ENCODE assay signal across 13 cellular contexts in genomic region chr11:30326114-30326783, GRCh38. TPM values are rescaled to one million over a fixed set of nuclear protein-coding genes. Genes with fewer than 3 reads are reported as not detected.
A peak's percentile ranks its signal among the peaks of the same experiment; 100 is the strongest.
DNase-seq lines count a peak whose midpoint lies in the region; ATAC-seq, FAIRE-seq and TF ChIP-seq lines count a peak whose summit lies in the region.
"Had no signal": no experiment of that assay in that cellular context is flagged by ENCODE, and none has a peak within 500 bp of the region (broad histone marks: within the 10 kb centered on the region; RNA-seq: fewer than 3 reads in every experiment).

No MANE protein-coding gene starts in this region.

- WGBS in psoas muscle, 3 donors: 56 to 70% (median 70%) methylated on average over 2 of the region's 2 CpGs
- 52 to 58% methylated on average over 2 of the region's 2 CpGs for WGBS in testis, 2 donors

- H3K9me3 ChIP-seq in astrocyte (ENCODE audit: insufficient read depth, low read depth, low read length) (no peaks in the 10 kb centered on the region), psoas muscle (no peaks in the 10 kb centered on the region), testis (no peaks in the 10 kb centered on the region)

- peak; percentile 41 to 49 for DNase-seq in NOMO-1 (lab: John Stamatoyannopoulos, UW; ENCODE audit: unreplicated experiment in 2 of 2)
- no peak for DNase-seq in NOMO-1 treated with dmso at 0.1 percent for 144 hours (lab: John Stamatoyannopoulos, UW; ENCODE audit: unreplicated experiment)
- peak; percentile 25 for DNase-seq in NOMO-1 treated with DMSO at 0.1 percent for 48 hours (lab: John Stamatoyannopoulos, UW; ENCODE audit: unreplicated experiment)
- DNase-seq in astrocyte (ENCODE audit: low read depth): peak; percentile 57
- no peak for DNase-seq in nephron progenitor cell
- no peak for DNase-seq in HEK293T (ENCODE audit: extremely low spot score)
- DNase-seq in psoas muscle: no peak
- no peak for DNase-seq in testis
- DNase-seq: NK-92 treated with Interleukin-12 subunit alpha and Interleukin-12 subunit beta, amount 100 ng/mL, for 24 hours; trophoblast cell had no signal

- H3K9me3 Mint-ChIP-seq in astrocyte (ENCODE audit: unreplicated experiment) (no peaks in the 10 kb centered on the region), nephron progenitor cell (no peaks in the 10 kb centered on the region)
- H3K9me3 Mint-ChIP-seq: neural crest cell had no signal

- H3K36me3 ChIP-seq in astrocyte (ENCODE audit: insufficient read depth, low read length) (peaks cover 6% of the 10 kb centered on the region), psoas muscle (ENCODE audit: insufficient read depth in 1 of 2, low read depth in 1 of 2) (peaks cover 0 to 12% of the 10 kb centered on the region in 2 donors), testis (ENCODE audit: low read depth, missing control alignments) (no peaks in the 10 kb centered on the region)

- H3K27ac Mint-ChIP-seq in astrocyte (ENCODE audit: unreplicated experiment) (no peak overlapping the region), nephron progenitor cell (peak overlapping the region; percentile 22)

- POLR2A ChIA-PET in HEK293T (lab: Yijun Ruan, JAX): no interaction called here

- H3K4me3 Mint-ChIP-seq in astrocyte (ENCODE audit: unreplicated experiment): no peak overlapping the region
- no peak overlapping the region for H3K4me3 Mint-ChIP-seq in nephron progenitor cell

- H3K4me1 Mint-ChIP-seq in astrocyte (ENCODE audit: low read depth, unreplicated experiment): peaks cover 19% of the 10 kb centered on the region
- peaks cover 37% of the 10 kb centered on the region for H3K4me1 Mint-ChIP-seq in nephron progenitor cell

- H3K4me1 ChIP-seq in astrocyte (ENCODE audit: insufficient read depth, low read length) (peaks cover 28% of the 10 kb centered on the region), psoas muscle (peaks cover 19% of the 10 kb centered on the region), testis (peaks cover 14% of the 10 kb centered on the region)

- H3K36me3 Mint-ChIP-seq in astrocyte (ENCODE audit: low read depth, unreplicated experiment) (no peaks in the 10 kb centered on the region), nephron progenitor cell (ENCODE audit: low read depth) (peaks cover 20% of the 10 kb centered on the region)

- H3K4me2 ChIP-seq in astrocyte (ENCODE audit: low read length): peak overlapping the region; percentile 21

- H2AFZ ChIP-seq in astrocyte (ENCODE audit: low read depth, low read length): no peak overlapping the region

- no peak for FAIRE-seq in astrocyte (lab: Jason Lieb, UNC)
- FAIRE-seq: colon had no signal

- no peak for TF ChIP-seq POLR2A in testis (IDR thresholded peaks at IDR 0.05)

- H3K4me3 ChIP-seq in astrocyte (ENCODE audit: insufficient read depth, low read depth, low read length) (no peak overlapping the region), psoas muscle (no peak overlapping the region), testis (no peak overlapping the region)

- H3K9ac ChIP-seq in astrocyte (ENCODE audit: low read length): peak overlapping the region; percentile 21

- peak overlapping the region; percentile 23 for H3K27ac ChIP-seq in astrocyte (ENCODE audit: low read depth, low read length)
- no peak overlapping the region for H3K27ac ChIP-seq in psoas muscle
- no peak overlapping the region for H3K27ac ChIP-seq in testis
- H3K27ac ChIP-seq: 22Rv1 had no signal

- no peak for TF ChIP-seq CTCF in astrocyte (IDR thresholded peaks at IDR 0.05; ENCODE audit: insufficient read depth, low read depth, low read length)
- no peak for TF ChIP-seq CTCF in nephron progenitor cell (IDR thresholded peaks at IDR 0.05)
- no peak for TF ChIP-seq CTCF in psoas muscle (IDR thresholded peaks at IDR 0.05)
- TF ChIP-seq CTCF in testis (IDR thresholded peaks at IDR 0.05): no peak

- peaks cover 15% of the 10 kb centered on the region for H4K20me1 ChIP-seq in astrocyte (ENCODE audit: insufficient read depth, low read length)

- peaks cover 83% of the 10 kb centered on the region for H3K79me2 ChIP-seq in astrocyte (ENCODE audit: insufficient read depth, low read length)

- no peaks in the 10 kb centered on the region for H3K27me3 ChIP-seq in astrocyte (ENCODE audit: insufficient read depth, low read length)
- no peaks in the 10 kb centered on the region for H3K27me3 ChIP-seq in psoas muscle (ENCODE audit: insufficient read depth in 3 of 3, low read length in 2 of 3)
- no peaks in the 10 kb centered on the region for H3K27me3 ChIP-seq in testis

- CTCF ChIA-PET in HEK293T (lab: Yijun Ruan, JAX): interaction anchor here (0.7 kb wide), 1 partner anchor 218 kb away, joined by 4 read pairs; no protein-coding TSS in a partner anchor

- intact Hi-C loops in psoas muscle (cut with DNase I): no loop called here
- intact Hi-C loops in testis (cut with DNase I; ENCODE audit: low total_unique reads): no loop called here

- no peak for ATAC-seq in psoas muscle

- H3K27me3 Mint-ChIP-seq in astrocyte (ENCODE audit: low read depth, unreplicated experiment) (no peaks in the 10 kb centered on the region), nephron progenitor cell (ENCODE audit: low read depth, poor library complexity) (no peaks in the 10 kb centered on the region)

TF ChIP-seq in HEK293T, 16 proteins besides CTCF, POLR2A, EP300 and RAD21:
- TF ChIP-seq TARDBP (IDR thresholded peaks at IDR 0.05) (no peak), SP1 (IDR thresholded peaks at IDR 0.05) (no peak), NFRKB (IDR thresholded peaks at IDR 0.05) (no peak), FOXA1 (IDR thresholded peaks at IDR 0.05) (no peak), PKNOX1 (IDR thresholded peaks at IDR 0.05) (no peak), L3MBTL2 (conservative IDR thresholded peaks at IDR 0.05) (no peak), BHLHE40 (IDR thresholded peaks at IDR 0.05; ENCODE audit: borderline replicate concordance) (no peak), SUZ12 (IDR thresholded peaks at IDR 0.05) (no peak), ZNF384 (IDR thresholded peaks at IDR 0.05) (no peak), FOXM1 (IDR thresholded peaks at IDR 0.05; ENCODE audit: borderline replicate concordance) (no peak)
TF ChIP-seq in HEK293T: peak in this region for 0.

RNA-seq across cellular contexts. Expression of gene ARL14EP, which starts 3.3 kb away (rescaled TPM):
- total RNA-seq in astrocyte: 21.7 and 25.4 TPM in 2 replicates
- total RNA-seq in psoas muscle: 10 to 100 TPM; 23.4 to 27.4 (median 26.5) TPM
- polyA plus RNA-seq in psoas muscle: 10 to 100 TPM in 2 of 3 donors, 1 to 10 TPM in 1; 8.1 to 21.8 (median 14.3) TPM
- total RNA-seq in testis: 10 to 100 TPM; 21.8 to 25.1 TPM
- polyA plus RNA-seq in testis (ENCODE audit: insufficient read depth, low read depth, low replicate concordance): 33.9 TPM

Comparison
In these comparisons a context has a peak if more than half of its experiments do, and no peak if none do; other contexts are left out.
1. DNase-seq: peak in NOMO-1 (2 of 2), NOMO-1 treated with DMSO at 0.1 percent for 48 hours (single experiment) and astrocyte (single experiment); none in NOMO-1 treated with dmso at 0.1 percent for 144 hours (single experiment), nephron progenitor cell (single experiment), HEK293T (single experiment), psoas muscle (0 of 2) and testis (single experiment).